In the genomic region with DNA sequence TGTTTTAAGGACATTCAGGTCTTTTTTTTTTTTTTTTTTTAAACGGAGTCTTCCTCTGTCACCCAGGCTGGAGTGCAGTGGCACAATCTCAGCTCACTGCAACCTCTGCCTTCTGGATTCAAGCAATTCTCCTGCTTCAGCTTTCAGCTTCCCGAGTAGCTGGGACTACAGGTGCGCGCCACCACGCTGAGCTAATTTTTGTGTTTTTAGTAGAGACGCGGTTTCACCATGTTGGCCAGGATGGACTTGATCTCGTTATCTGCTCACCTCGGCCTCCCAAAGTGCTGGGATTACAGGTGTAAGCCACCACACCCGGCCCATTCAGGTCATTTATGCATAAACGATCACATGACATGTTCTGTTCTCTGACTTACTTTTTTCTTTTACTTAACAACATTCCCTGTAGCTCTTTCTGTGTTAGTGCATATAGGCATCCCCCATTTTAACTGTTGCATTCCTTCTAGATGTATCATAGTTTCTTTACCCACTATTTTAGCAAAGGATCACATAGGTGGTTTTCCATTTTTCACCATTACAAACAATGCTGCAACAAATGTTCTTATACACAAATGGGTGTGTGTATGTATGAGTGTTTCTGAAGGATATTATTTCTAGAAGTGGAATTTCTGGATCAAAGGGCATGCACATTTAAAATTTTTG, we compare ENCODE assay signal across 2 cellular contexts.
TF ChIP-seq lines count a peak whose summit lies in the region.

No MANE protein-coding gene starts in this region.

TF ChIP-seq in HCT116, 20 proteins besides CTCF, POLR2A, EP300 and RAD21 (continued from another document):
- TF ChIP-seq, protein P1, sequence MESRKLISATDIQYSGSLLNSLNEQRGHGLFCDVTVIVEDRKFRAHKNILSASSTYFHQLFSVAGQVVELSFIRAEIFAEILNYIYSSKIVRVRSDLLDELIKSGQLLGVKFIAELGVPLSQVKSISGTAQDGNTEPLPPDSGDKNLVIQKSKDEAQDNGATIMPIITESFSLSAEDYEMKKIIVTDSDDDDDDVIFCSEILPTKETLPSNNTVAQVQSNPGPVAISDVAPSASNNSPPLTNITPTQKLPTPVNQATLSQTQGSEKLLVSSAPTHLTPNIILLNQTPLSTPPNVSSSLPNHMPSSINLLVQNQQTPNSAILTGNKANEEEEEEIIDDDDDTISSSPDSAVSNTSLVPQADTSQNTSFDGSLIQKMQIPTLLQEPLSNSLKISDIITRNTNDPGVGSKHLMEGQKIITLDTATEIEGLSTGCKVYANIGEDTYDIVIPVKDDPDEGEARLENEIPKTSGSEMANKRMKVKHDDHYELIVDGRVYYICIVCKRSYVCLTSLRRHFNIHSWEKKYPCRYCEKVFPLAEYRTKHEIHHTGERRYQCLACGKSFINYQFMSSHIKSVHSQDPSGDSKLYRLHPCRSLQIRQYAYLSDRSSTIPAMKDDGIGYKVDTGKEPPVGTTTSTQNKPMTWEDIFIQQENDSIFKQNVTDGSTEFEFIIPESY (IDR thresholded peaks at IDR 0.05; ENCODE audit: extremely low read depth, insufficient replicate concordance, low read length): no peak
- TF ChIP-seq EZH2 (IDR thresholded peaks at IDR 0.05): no peak
- no peak for TF ChIP-seq ELF1 (IDR thresholded peaks at IDR 0.05; ENCODE audit: borderline replicate concordance, low read depth)
- TF ChIP-seq, protein P2, sequence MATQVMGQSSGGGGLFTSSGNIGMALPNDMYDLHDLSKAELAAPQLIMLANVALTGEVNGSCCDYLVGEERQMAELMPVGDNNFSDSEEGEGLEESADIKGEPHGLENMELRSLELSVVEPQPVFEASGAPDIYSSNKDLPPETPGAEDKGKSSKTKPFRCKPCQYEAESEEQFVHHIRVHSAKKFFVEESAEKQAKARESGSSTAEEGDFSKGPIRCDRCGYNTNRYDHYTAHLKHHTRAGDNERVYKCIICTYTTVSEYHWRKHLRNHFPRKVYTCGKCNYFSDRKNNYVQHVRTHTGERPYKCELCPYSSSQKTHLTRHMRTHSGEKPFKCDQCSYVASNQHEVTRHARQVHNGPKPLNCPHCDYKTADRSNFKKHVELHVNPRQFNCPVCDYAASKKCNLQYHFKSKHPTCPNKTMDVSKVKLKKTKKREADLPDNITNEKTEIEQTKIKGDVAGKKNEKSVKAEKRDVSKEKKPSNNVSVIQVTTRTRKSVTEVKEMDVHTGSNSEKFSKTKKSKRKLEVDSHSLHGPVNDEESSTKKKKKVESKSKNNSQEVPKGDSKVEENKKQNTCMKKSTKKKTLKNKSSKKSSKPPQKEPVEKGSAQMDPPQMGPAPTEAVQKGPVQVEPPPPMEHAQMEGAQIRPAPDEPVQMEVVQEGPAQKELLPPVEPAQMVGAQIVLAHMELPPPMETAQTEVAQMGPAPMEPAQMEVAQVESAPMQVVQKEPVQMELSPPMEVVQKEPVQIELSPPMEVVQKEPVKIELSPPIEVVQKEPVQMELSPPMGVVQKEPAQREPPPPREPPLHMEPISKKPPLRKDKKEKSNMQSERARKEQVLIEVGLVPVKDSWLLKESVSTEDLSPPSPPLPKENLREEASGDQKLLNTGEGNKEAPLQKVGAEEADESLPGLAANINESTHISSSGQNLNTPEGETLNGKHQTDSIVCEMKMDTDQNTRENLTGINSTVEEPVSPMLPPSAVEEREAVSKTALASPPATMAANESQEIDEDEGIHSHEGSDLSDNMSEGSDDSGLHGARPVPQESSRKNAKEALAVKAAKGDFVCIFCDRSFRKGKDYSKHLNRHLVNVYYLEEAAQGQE (IDR thresholded peaks at IDR 0.05; ENCODE audit: low read depth): no peak
- TF ChIP-seq JUND (IDR thresholded peaks at IDR 0.05): no peak
- no peak for TF ChIP-seq EGR1 (IDR thresholded peaks at IDR 0.05; ENCODE audit: low read depth)
- no peak for TF ChIP-seq ZFX (IDR thresholded peaks at IDR 0.05)
- TF ChIP-seq, protein P3, sequence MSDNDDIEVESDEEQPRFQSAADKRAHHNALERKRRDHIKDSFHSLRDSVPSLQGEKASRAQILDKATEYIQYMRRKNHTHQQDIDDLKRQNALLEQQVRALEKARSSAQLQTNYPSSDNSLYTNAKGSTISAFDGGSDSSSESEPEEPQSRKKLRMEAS (IDR thresholded peaks at IDR 0.05): no peak
- no peak for TF ChIP-seq SP1 (IDR thresholded peaks at IDR 0.05; ENCODE audit: low read depth)
- no peak for TF ChIP-seq TCF7L2 (IDR thresholded peaks at IDR 0.05; ENCODE audit: borderline replicate concordance, extremely low read depth, insufficient read depth, insufficient read length)
- TF ChIP-seq, protein P4, sequence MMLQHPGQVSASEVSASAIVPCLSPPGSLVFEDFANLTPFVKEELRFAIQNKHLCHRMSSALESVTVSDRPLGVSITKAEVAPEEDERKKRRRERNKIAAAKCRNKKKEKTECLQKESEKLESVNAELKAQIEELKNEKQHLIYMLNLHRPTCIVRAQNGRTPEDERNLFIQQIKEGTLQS (IDR thresholded peaks at IDR 0.05): no peak
- TF ChIP-seq YY1 (IDR thresholded peaks at IDR 0.05; ENCODE audit: extremely low read depth, insufficient replicate concordance, low read depth, low read length): no peak
- TF ChIP-seq CEBPB (IDR thresholded peaks at IDR 0.05; ENCODE audit: low read depth): no peak
- no peak for TF ChIP-seq SIN3A (IDR thresholded peaks at IDR 0.05; ENCODE audit: low read depth)
- TF ChIP-seq ZNF274 (IDR thresholded peaks at IDR 0.05; ENCODE audit: low read depth, low read length): no peak

TF ChIP-seq in liver, 16 proteins besides CTCF, POLR2A, EP300 and RAD21 (continued from another document):
- TF ChIP-seq, protein P2 (IDR thresholded peaks at IDR 0.05): no peak
- TF ChIP-seq EGR1 (IDR thresholded peaks at IDR 0.05; ENCODE audit: low read depth in 2 of 2) (no peak), TAF1 (conservative IDR thresholded peaks at IDR 0.05) (no peak), GABPA (IDR thresholded peaks at IDR 0.05 in 1 of 2, conservative IDR thresholded peaks at IDR 0.05 in 1 of 2) (no peak), FOXA1 (IDR thresholded peaks at IDR 0.05) (no peak)
- TF ChIP-seq, protein P4 (IDR thresholded peaks at IDR 0.05): no peak
- TF ChIP-seq, protein P3 (IDR thresholded peaks at IDR 0.05): no peak
